ENCODE assay signal across 8 cellular contexts in the genomic region with DNA sequence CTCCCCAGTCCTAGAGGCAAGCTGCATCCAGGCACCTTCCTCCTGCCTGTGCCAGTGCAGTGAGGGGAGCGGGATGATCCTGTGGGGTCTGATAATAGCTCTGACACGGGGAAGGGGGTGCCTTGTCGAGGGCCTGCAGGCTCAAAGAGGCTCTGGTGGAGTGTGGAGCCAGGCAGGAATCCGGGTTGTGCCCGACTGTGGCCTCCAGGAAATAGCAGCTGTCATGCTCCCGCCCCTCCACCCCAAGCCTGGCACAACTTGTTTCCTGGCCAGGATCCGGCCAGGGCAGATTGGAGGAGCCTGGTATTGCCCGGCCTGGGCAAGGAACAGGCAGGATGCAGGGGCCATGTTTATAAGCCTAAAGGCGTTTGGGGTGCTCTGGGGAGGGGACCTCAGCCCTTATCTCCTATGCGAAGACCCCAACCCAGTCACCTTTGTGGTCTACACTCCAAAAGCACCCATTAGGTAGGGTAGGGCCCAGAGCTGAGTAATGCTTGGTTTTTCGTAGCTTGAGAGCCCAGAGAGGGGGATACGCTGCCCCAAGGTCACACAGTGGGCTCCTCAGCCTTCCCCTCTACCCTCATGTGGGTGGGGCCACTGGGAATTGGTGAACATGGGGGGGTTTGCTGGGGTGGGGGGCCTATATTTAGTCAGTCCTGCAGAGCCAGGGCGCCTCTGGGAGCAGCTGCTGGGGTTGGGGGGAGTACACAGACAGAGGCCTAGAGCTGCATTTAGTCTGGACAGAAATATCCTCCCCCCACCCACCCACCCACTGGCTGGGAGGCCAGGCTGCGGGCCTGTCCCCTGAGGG. TPM values are rescaled to one million over a fixed set of nuclear protein-coding genes. Genes with fewer than 3 reads are reported as not detected.
DNase-seq lines count a peak whose midpoint lies in the region; ATAC-seq and TF ChIP-seq lines count a peak whose summit lies in the region.

No MANE protein-coding gene starts in this region.

- peaks cover 7 to 27% (median 8%) of the 10 kb centered on the region in 3 donors for H3K27me3 Mint-ChIP-seq in CD14-positive monocyte (ENCODE audit: low read depth in 3 of 3)
- no peaks in the 10 kb centered on the region for H3K27me3 Mint-ChIP-seq in mesothelial cell of epicardium (ENCODE audit: low read depth)
- no peaks in the 10 kb centered on the region for H3K27me3 Mint-ChIP-seq in activated CD4-positive, alpha-beta T cell treated with anti-CD3 and anti-CD28 coated beads, Interleukin-2, amount 10 ng/mL, durations not matched to agents 7 days and 5 days

- no peaks in the 10 kb centered on the region for H3K36me3 ChIP-seq in uterus

- peaks cover 4 to 40% of the 10 kb centered on the region in 2 donors for H3K4me1 ChIP-seq in uterus

- TF ChIP-seq CTCF in CD14-positive monocyte (IDR thresholded peaks at IDR 0.05) (no peak), NB4 (IDR thresholded peaks at IDR 0.05; ENCODE audit: low read depth, low read length) (no peak), coronary artery (IDR thresholded peaks at IDR 0.05) (no peak), mesothelial cell of epicardium (IDR thresholded peaks at IDR 0.05; ENCODE audit: unreplicated experiment) (no peak), uterus (IDR thresholded peaks at IDR 0.05) (no peak)

- ATAC-seq in HG03565 (IDR thresholded peaks at IDR 0.05; ENCODE audit: unreplicated experiment) = no peak

- H3K9me3 ChIP-seq in uterus = no peaks in the 10 kb centered on the region

- DNase-seq in CD14-positive monocyte (ENCODE audit: low spot score) (no peak), NB4 (ENCODE audit: low read depth) (peak; percentile 41), coronary artery (ENCODE audit: low spot score) (peak; percentile 92), mesothelial cell of epicardium (ENCODE audit: low spot score in 2 of 2, unreplicated experiment in 2 of 2) (no peak), uterus (peak in 1 of 2 donors; percentile 62), SKM-1 treated with dmso at 0.1 percent for 144 hours (lab: John Stamatoyannopoulos, UW; ENCODE audit: unreplicated experiment) (no peak)
- no peak for DNase-seq in activated CD4-positive, alpha-beta T cell treated with anti-CD3 and anti-CD28 coated beads, Interleukin-2, amount 10 ng/mL, durations not matched to agents 7 days and 5 days

- H3K4me3 Mint-ChIP-seq in CD14-positive monocyte = peak overlapping the region; percentile 43 to 78
- H3K4me3 Mint-ChIP-seq in mesothelial cell of epicardium = peak overlapping the region; percentile 41
- H3K4me3 Mint-ChIP-seq in activated CD4-positive, alpha-beta T cell treated with anti-CD3 and anti-CD28 coated beads, Interleukin-2, amount 10 ng/mL, durations not matched to agents 7 days and 5 days = no peak overlapping the region

- no peaks in the 10 kb centered on the region for H3K27me3 ChIP-seq in uterus

- H3K4me3 ChIP-seq in NB4 (ENCODE audit: low read depth, low read length) (no peak overlapping the region), coronary artery (peak overlapping the region; percentile 47), uterus (peak overlapping the region in 1 of 2 donors; percentile 28)

- H3K27ac ChIP-seq in coronary artery (peak overlapping the region; percentile 72 to 94), uterus (peak overlapping the region; percentile 79 to 88)

- H3K9me3 Mint-ChIP-seq in CD14-positive monocyte (no peaks in the 10 kb centered on the region), mesothelial cell of epicardium (no peaks in the 10 kb centered on the region)
- H3K9me3 Mint-ChIP-seq in activated CD4-positive, alpha-beta T cell treated with anti-CD3 and anti-CD28 coated beads, Interleukin-2, amount 10 ng/mL, durations not matched to agents 7 days and 5 days = no peaks in the 10 kb centered on the region

- POLR2A ChIA-PET in activated CD4-positive, alpha-beta T cell treated with anti-CD3 and anti-CD28 coated beads, Interleukin-2, amount 10 ng/mL, durations not matched to agents 7 days and 5 days (lab: Charles Lee) = no interaction called here

- H3K27ac Mint-ChIP-seq in CD14-positive monocyte (peak overlapping the region; percentile 78 to 96 (median 89)), mesothelial cell of epicardium (peak overlapping the region; percentile 98)
- no peak overlapping the region for H3K27ac Mint-ChIP-seq in activated CD4-positive, alpha-beta T cell treated with anti-CD3 and anti-CD28 coated beads, Interleukin-2, amount 10 ng/mL, durations not matched to agents 7 days and 5 days

- H3K36me3 Mint-ChIP-seq in CD14-positive monocyte (peaks cover 28 to 31% of the 10 kb centered on the region in 2 donors), mesothelial cell of epicardium (no peaks in the 10 kb centered on the region)
- no peaks in the 10 kb centered on the region for H3K36me3 Mint-ChIP-seq in activated CD4-positive, alpha-beta T cell treated with anti-CD3 and anti-CD28 coated beads, Interleukin-2, amount 10 ng/mL, durations not matched to agents 7 days and 5 days (ENCODE audit: low read depth)

- CTCF ChIA-PET in activated CD4-positive, alpha-beta T cell treated with anti-CD3 and anti-CD28 coated beads, Interleukin-2, amount 10 ng/mL, durations not matched to agents 7 days and 5 days (lab: Charles Lee) = interaction anchor here (0.6 to 1.4 kb wide), 6 partner anchors 10 to 584 kb away, joined by 3 read pairs; no protein-coding TSS in a partner anchor

- TF ChIP-seq POLR2A in NB4 (IDR thresholded peaks at IDR 0.05; ENCODE audit: extremely low read depth, insufficient read length) = no peak
- TF ChIP-seq POLR2A in uterus (IDR thresholded peaks at IDR 0.05) = peak in 1 of 2 donors; percentile 19

- intact Hi-C loops in CD14-positive monocyte (cut with micrococcal nuclease) (loop anchor here in 1 of 2 donors (1.0 kb wide), 1 partner anchor 8 kb away; no protein-coding TSS in a partner anchor), uterus (cut with DNase I; ENCODE audit: low total_unique reads) (no loop called here)

- peaks cover 74% of the 10 kb centered on the region for H3K4me1 Mint-ChIP-seq in CD14-positive monocyte
- H3K4me1 Mint-ChIP-seq in mesothelial cell of epicardium = peaks cover 50% of the 10 kb centered on the region
- peaks cover 8% of the 10 kb centered on the region for H3K4me1 Mint-ChIP-seq in activated CD4-positive, alpha-beta T cell treated with anti-CD3 and anti-CD28 coated beads, Interleukin-2, amount 10 ng/mL, durations not matched to agents 7 days and 5 days

RNA-seq across cellular contexts. Expression of a gene that starts 12.2 kb away (rescaled TPM):
- 10 to 100 TPM; 33.7 to 37.2 TPM for polyA plus RNA-seq in CD14-positive monocyte
- 35.7 to 38.3 TPM (median 37.4 TPM) in 3 replicates for total RNA-seq in mesothelial cell of epicardium
- 10 to 100 TPM in 3 of 4 donors, 1 to 10 TPM in 1; 3.3 to 51.3 (median 35.0) TPM for total RNA-seq in uterus
- 1 to 10 TPM in 1 of 2 experiments, under 1 TPM in 1; 0.99 to 1.9 TPM for total RNA-seq in activated CD4-positive, alpha-beta T cell treated with anti-CD3 and anti-CD28 coated beads, Interleukin-2, amount 10 ng/mL, durations not matched to agents 7 days and 5 days

Comparison
In these comparisons a context has a peak if more than half of its experiments do, and no peak if none do; other contexts are left out.
1. DNase-seq: peak in NB4 (single experiment) and coronary artery (single experiment); none in CD14-positive monocyte (single experiment), mesothelial cell of epicardium (0 of 2), activated CD4-positive, alpha-beta T cell treated with anti-CD3 and anti-CD28 coated beads, Interleukin-2, amount 10 ng/mL, durations not matched to agents 7 days and 5 days (single experiment) and SKM-1 treated with dmso at 0.1 percent for 144 hours (single experiment).